Comparison of ENCODE assay signal across 8 cellular contexts in genomic region chr12:131829351-131829794, GRCh38.
DNase-seq lines count a peak whose midpoint lies in the region; ATAC-seq lines count a peak whose summit lies in the region.

No MANE protein-coding gene starts in this region.

- H3K27me3 Mint-ChIP-seq in activated naive CD4-positive, alpha-beta T cell treated with anti-CD3 and anti-CD28 coated beads, Interleukin-2, amount 50 U/mL, for 24 hours, result peaks cover 35% of the 10 kb centered on the region
- peaks cover 45% of the 10 kb centered on the region for H3K27me3 Mint-ChIP-seq in activated naive CD8-positive, alpha-beta T cell treated with anti-CD3 and anti-CD28 coated beads, Interleukin-2, amount 50 U/mL, for 24 hours

- peaks cover 33% of the 10 kb centered on the region for H3K27me3 ChIP-seq in iPS-20b (ENCODE audit: insufficient read depth, low read length)
- H3K27me3 ChIP-seq in subcutaneous abdominal adipose tissue (ENCODE audit: control insufficient read depth in 5 of 5, insufficient read depth in 4 of 5, low read length in 5 of 5), result peaks cover 0 to 51% (median 6%) of the 10 kb centered on the region in 5 donors

- H3K4me3 ChIP-seq in iPS-20b (ENCODE audit: low read length), result peak overlapping the region; percentile 75
- peak overlapping the region in 4 of 5 donors; percentile 60 to 70 (median 66) for H3K4me3 ChIP-seq in subcutaneous abdominal adipose tissue (ENCODE audit: low read depth in 1 of 5, low read length in 5 of 5)

- H3K36me3 ChIP-seq in iPS-20b (ENCODE audit: insufficient read depth, low read depth, low read length) (no peaks in the 10 kb centered on the region; the same call in 1 of the 2 replicates), subcutaneous abdominal adipose tissue (ENCODE audit: control insufficient read depth in 5 of 5, insufficient read depth in 5 of 5, low read length in 5 of 5) (no peaks in the 10 kb centered on the region)

- no peaks in the 10 kb centered on the region for H3K9me3 Mint-ChIP-seq in activated naive CD4-positive, alpha-beta T cell treated with anti-CD3 and anti-CD28 coated beads, Interleukin-2, amount 50 U/mL, for 24 hours
- H3K9me3 Mint-ChIP-seq in activated naive CD8-positive, alpha-beta T cell treated with anti-CD3 and anti-CD28 coated beads, Interleukin-2, amount 50 U/mL, for 24 hours, result no peaks in the 10 kb centered on the region

- peak overlapping the region; percentile 73 for H3K4me3 Mint-ChIP-seq in activated naive CD4-positive, alpha-beta T cell treated with anti-CD3 and anti-CD28 coated beads, Interleukin-2, amount 50 U/mL, for 24 hours
- H3K4me3 Mint-ChIP-seq in activated naive CD8-positive, alpha-beta T cell treated with anti-CD3 and anti-CD28 coated beads, Interleukin-2, amount 50 U/mL, for 24 hours, result peak overlapping the region; percentile 61

- H3K4me1 ChIP-seq in iPS-20b (ENCODE audit: insufficient read depth, low read length), result no peaks in the 10 kb centered on the region; the same call in 1 of the 2 replicates
- H3K4me1 ChIP-seq in subcutaneous abdominal adipose tissue (ENCODE audit: control insufficient read depth in 5 of 5, insufficient read depth in 5 of 5, low read length in 5 of 5), result peaks cover 0 to 68% (median 51%) of the 10 kb centered on the region in 5 donors

- H3K9me3 ChIP-seq in iPS-20b (ENCODE audit: insufficient read depth, low read depth, low read length) (no peaks in the 10 kb centered on the region), subcutaneous abdominal adipose tissue (ENCODE audit: control insufficient read depth in 5 of 5, low read length in 5 of 5) (peaks cover 0 to under 1% (median 0%) of the 10 kb centered on the region in 5 donors)

- no peak overlapping the region for H3K27ac Mint-ChIP-seq in activated naive CD4-positive, alpha-beta T cell treated with anti-CD3 and anti-CD28 coated beads, Interleukin-2, amount 50 U/mL, for 24 hours
- H3K27ac Mint-ChIP-seq in activated naive CD8-positive, alpha-beta T cell treated with anti-CD3 and anti-CD28 coated beads, Interleukin-2, amount 50 U/mL, for 24 hours, result no peak overlapping the region

- ATAC-seq in activated naive CD8-positive, alpha-beta T cell treated with anti-CD3 and anti-CD28 coated beads, Interleukin-2, amount 50 U/mL, for 24 hours, result no peak
- no peak for ATAC-seq in GM21528 (IDR thresholded peaks at IDR 0.05; ENCODE audit: low FRiP score, unreplicated experiment)

- no peak overlapping the region for H3K27ac ChIP-seq in iPS-20b (ENCODE audit: low read length)
- no peak overlapping the region for H3K27ac ChIP-seq in subcutaneous abdominal adipose tissue (ENCODE audit: low read depth, low read length)

- peaks cover 15% of the 10 kb centered on the region for H3K4me1 Mint-ChIP-seq in activated naive CD4-positive, alpha-beta T cell treated with anti-CD3 and anti-CD28 coated beads, Interleukin-2, amount 50 U/mL, for 24 hours
- H3K4me1 Mint-ChIP-seq in activated naive CD8-positive, alpha-beta T cell treated with anti-CD3 and anti-CD28 coated beads, Interleukin-2, amount 50 U/mL, for 24 hours, result peaks cover 14% of the 10 kb centered on the region

- H3K9ac ChIP-seq in iPS-20b (ENCODE audit: low read depth, low read length), result peak overlapping the region; percentile 75; the same call in 1 of the 2 replicates
- H3K9ac ChIP-seq in subcutaneous abdominal adipose tissue (ENCODE audit: low read length in 5 of 5), result peak overlapping the region in 3 of 5 donors; percentile 21 to 73 (median 30)

- H3K36me3 Mint-ChIP-seq in activated naive CD4-positive, alpha-beta T cell treated with anti-CD3 and anti-CD28 coated beads, Interleukin-2, amount 50 U/mL, for 24 hours, result no peaks in the 10 kb centered on the region
- no peaks in the 10 kb centered on the region for H3K36me3 Mint-ChIP-seq in activated naive CD8-positive, alpha-beta T cell treated with anti-CD3 and anti-CD28 coated beads, Interleukin-2, amount 50 U/mL, for 24 hours (ENCODE audit: low read depth)

- DNase-seq in activated naive CD4-positive, alpha-beta T cell treated with anti-CD3 and anti-CD28 coated beads, Interleukin-2, amount 50 U/mL, for 16 hours, result no peak
- no peak for DNase-seq in activated naive CD8-positive, alpha-beta T cell treated with anti-CD3 and anti-CD28 coated beads, Interleukin-2, amount 50 U/mL, for 24 hours
- DNase-seq in COLO668 (lab: John Stamatoyannopoulos, UW; ENCODE audit: unreplicated experiment), result no peak
- no peak for DNase-seq in germinal center (ENCODE audit: low spot score)
